25 cellular contexts compared by ENCODE assay signal in genomic region chr3:187076297-187076696, GRCh38.
DNase-seq lines count a peak whose midpoint lies in the region; ATAC-seq and TF ChIP-seq lines count a peak whose summit lies in the region.
"Had no signal": no experiment of that assay in that cellular context is flagged by ENCODE, and none has a peak within 500 bp of the region (broad histone marks: within the 10 kb centered on the region; RNA-seq: fewer than 3 reads in every experiment).

No MANE protein-coding gene starts in this region.

- no peak for ATAC-seq in activated naive CD8-positive, alpha-beta T cell treated with anti-CD3 and anti-CD28 coated beads, Interleukin-2, amount 50 U/mL, for 24 hours
- ATAC-seq: GM23338 had no signal

- H3K27me3 ChIP-seq in OCI-LY1 (ENCODE audit: insufficient read depth, low read length), result no peaks in the 10 kb centered on the region
- H3K27me3 ChIP-seq in suprapubic skin, result no peaks in the 10 kb centered on the region
- H3K27me3 ChIP-seq: ascending aorta, hepatocyte had no signal

- peaks cover 5% of the 10 kb centered on the region; the same call in 1 of the 2 replicates for H3F3A ChIP-seq in OCI-LY1 (ENCODE audit: insufficient read depth, low read length)

- H3K9ac ChIP-seq in OCI-LY1 (ENCODE audit: low read length), result no peak overlapping the region

- H4K20me1 ChIP-seq in OCI-LY1 (ENCODE audit: insufficient read depth, low read length), result no peaks in the 10 kb centered on the region

- no peak for DNase-seq in activated T-cell treated with anti-CD3 and anti-CD28 coated beads, Interleukin-2, amount 50 U/mL, for 24 hours
- DNase-seq in activated T-cell treated with anti-CD3 and anti-CD28 coated beads for 4 hours, result no peak
- DNase-seq in activated naive CD8-positive, alpha-beta T cell treated with anti-CD3 and anti-CD28 coated beads, Interleukin-2, amount 50 U/mL, for 24 hours, result no peak
- DNase-seq in progenitor cell of endocrine pancreas (ENCODE audit: low spot score, unreplicated experiment), result no peak
- no peak for DNase-seq in glomerular visceral epithelial cell (ENCODE audit: extremely low spot score)
- DNase-seq in RWPE1 (ENCODE audit: low spot score), result no peak
- DNase-seq in suprapubic skin (ENCODE audit: low spot score in 2 of 2), result no peak
- DNase-seq: activated CD4-positive, alpha-beta T cell treated with anti-CD3 and anti-CD28 coated beads, Interleukin-2, amount 10 ng/mL, durations not matched to agents 7 days and 5 days; activated CD8-positive, alpha-beta memory T cell treated with anti-CD3 and anti-CD28 coated beads, Interleukin-2, amount 50 U/mL, for 48 hours; AML-193; Caco-2; foreskin fibroblast; immature natural killer cell; NCI-H1092; NCI-H2029; NCI-H345; stimulated activated CD4-positive, alpha-beta T cell treated with anti-CD3 and anti-CD28 coated beads, Interleukin-1b, Interleukin-23, amount 100 ng/mL, for 48 hours; stimulated activated naive CD4-positive, alpha-beta T cell treated with Interleukin-2 at 50 U/mL for 16 hours; T-helper 1 cell; trophoblast cell had no signal

- TF ChIP-seq EP300 in suprapubic skin (IDR thresholded peaks at IDR 0.05), result no peak

- H3K9me2 ChIP-seq in OCI-LY1 (ENCODE audit: low read depth, low read length), result no peaks in the 10 kb centered on the region

- no peak overlapping the region for H2AFZ ChIP-seq in OCI-LY1 (ENCODE audit: low read length)
- H2AFZ ChIP-seq: GM23338, hepatocyte had no signal

- H3K4me1 ChIP-seq in OCI-LY1 (ENCODE audit: insufficient read depth, low read length, severe bottlenecking) (peaks cover 23% of the 10 kb centered on the region), suprapubic skin (no peaks in the 10 kb centered on the region)
- H3K4me1 ChIP-seq: ascending aorta, prostate gland had no signal

- H3K36me3 ChIP-seq in OCI-LY1 (ENCODE audit: insufficient read depth, low read length), result peaks cover 74% of the 10 kb centered on the region
- H3K36me3 ChIP-seq in suprapubic skin, result peaks cover 28% of the 10 kb centered on the region

- H3K79me2 ChIP-seq in OCI-LY1 (ENCODE audit: insufficient read depth, low read length), result no peaks in the 10 kb centered on the region
- H3K79me2 ChIP-seq: hepatocyte had no signal

- no peaks in the 10 kb centered on the region for H3K27me3 Mint-ChIP-seq in activated T-cell treated with anti-CD3 and anti-CD28 coated beads, Interleukin-2, amount 50 U/mL, for 24 hours
- no peaks in the 10 kb centered on the region for H3K27me3 Mint-ChIP-seq in activated naive CD8-positive, alpha-beta T cell treated with anti-CD3 and anti-CD28 coated beads, Interleukin-2, amount 50 U/mL, for 24 hours
- no peaks in the 10 kb centered on the region for H3K27me3 Mint-ChIP-seq in progenitor cell of endocrine pancreas
- H3K27me3 Mint-ChIP-seq: activated CD4-positive, alpha-beta T cell treated with anti-CD3 and anti-CD28 coated beads, Interleukin-2, amount 10 ng/mL, durations not matched to agents 7 days and 5 days had no signal

- POLR2A ChIA-PET in RWPE1 (lab: Yijun Ruan, JAX; ENCODE audit: low non-redundant PET), result no interaction called here

- peaks cover 84% of the 10 kb centered on the region for H3K36me3 Mint-ChIP-seq in activated T-cell treated with anti-CD3 and anti-CD28 coated beads, Interleukin-2, amount 50 U/mL, for 24 hours (ENCODE audit: low read depth)
- H3K36me3 Mint-ChIP-seq in activated naive CD8-positive, alpha-beta T cell treated with anti-CD3 and anti-CD28 coated beads, Interleukin-2, amount 50 U/mL, for 24 hours (ENCODE audit: low read depth), result peaks cover 48% of the 10 kb centered on the region
- H3K36me3 Mint-ChIP-seq in progenitor cell of endocrine pancreas (ENCODE audit: insufficient read depth), result peaks cover 16% of the 10 kb centered on the region

- H3K9me3 Mint-ChIP-seq in activated T-cell treated with anti-CD3 and anti-CD28 coated beads, Interleukin-2, amount 50 U/mL, for 24 hours, result no peaks in the 10 kb centered on the region
- H3K9me3 Mint-ChIP-seq in activated naive CD8-positive, alpha-beta T cell treated with anti-CD3 and anti-CD28 coated beads, Interleukin-2, amount 50 U/mL, for 24 hours, result no peaks in the 10 kb centered on the region
- H3K9me3 Mint-ChIP-seq in progenitor cell of endocrine pancreas (ENCODE audit: low read depth), result no peaks in the 10 kb centered on the region
- H3K9me3 Mint-ChIP-seq: activated CD4-positive, alpha-beta T cell treated with anti-CD3 and anti-CD28 coated beads, Interleukin-2, amount 10 ng/mL, durations not matched to agents 7 days and 5 days; GM23338; immature natural killer cell had no signal

- H3K4me2 ChIP-seq in OCI-LY1 (ENCODE audit: low read length), result no peak overlapping the region
- H3K4me2 ChIP-seq: GM23338, hepatocyte had no signal

- no peak overlapping the region for H3K4me3 ChIP-seq in OCI-LY1 (ENCODE audit: low read depth, low read length, poor library complexity, severe bottlenecking)
- no peak overlapping the region for H3K4me3 ChIP-seq in suprapubic skin
- H3K4me3 ChIP-seq: ascending aorta, GM23338, hepatocyte, prostate gland had no signal

- no peak for TF ChIP-seq POLR2A in suprapubic skin (IDR thresholded peaks at IDR 0.05)

- peaks cover 12% of the 10 kb centered on the region for H3K4me1 Mint-ChIP-seq in activated T-cell treated with anti-CD3 and anti-CD28 coated beads, Interleukin-2, amount 50 U/mL, for 24 hours (ENCODE audit: low read depth)
- peaks cover 4% of the 10 kb centered on the region for H3K4me1 Mint-ChIP-seq in activated naive CD8-positive, alpha-beta T cell treated with anti-CD3 and anti-CD28 coated beads, Interleukin-2, amount 50 U/mL, for 24 hours
- no peaks in the 10 kb centered on the region for H3K4me1 Mint-ChIP-seq in progenitor cell of endocrine pancreas (ENCODE audit: low read depth)

- H3K9me3 ChIP-seq in OCI-LY1 (ENCODE audit: low read length) (no peaks in the 10 kb centered on the region), suprapubic skin (no peaks in the 10 kb centered on the region)
- H3K9me3 ChIP-seq: ascending aorta, Caco-2, prostate gland had no signal

- CTCF ChIA-PET in RWPE1 (lab: Yijun Ruan, JAX), result no interaction called here

- WGBS in suprapubic skin, result 97% methylated on average over 6 of the region's 6 CpGs

- H3K27ac Mint-ChIP-seq in activated T-cell treated with anti-CD3 and anti-CD28 coated beads, Interleukin-2, amount 50 U/mL, for 24 hours, result peak overlapping the region; percentile 84
- peak overlapping the region; percentile 67 for H3K27ac Mint-ChIP-seq in activated naive CD8-positive, alpha-beta T cell treated with anti-CD3 and anti-CD28 coated beads, Interleukin-2, amount 50 U/mL, for 24 hours
- H3K27ac Mint-ChIP-seq in progenitor cell of endocrine pancreas, result peak overlapping the region; percentile 65
- H3K27ac Mint-ChIP-seq: GM23338 had no signal

- TF ChIP-seq CTCF in OCI-LY1 (IDR thresholded peaks at IDR 0.05; ENCODE audit: low read length) (no peak), progenitor cell of endocrine pancreas (IDR thresholded peaks at IDR 0.05; ENCODE audit: unreplicated experiment) (no peak), RWPE1 (conservative IDR thresholded peaks at IDR 0.05; ENCODE audit: low read depth) (no peak), suprapubic skin (IDR thresholded peaks at IDR 0.05) (no peak)

- H3K27ac ChIP-seq in OCI-LY1 (ENCODE audit: low read depth, low read length, poor library complexity, severe bottlenecking) (peak overlapping the region; percentile 15), RWPE1 (no peak overlapping the region), suprapubic skin (no peak overlapping the region)
- H3K27ac ChIP-seq: ascending aorta, hepatocyte, prostate gland had no signal

- H3K4me3 Mint-ChIP-seq in activated T-cell treated with anti-CD3 and anti-CD28 coated beads, Interleukin-2, amount 50 U/mL, for 24 hours, result no peak overlapping the region
- H3K4me3 Mint-ChIP-seq in activated naive CD8-positive, alpha-beta T cell treated with anti-CD3 and anti-CD28 coated beads, Interleukin-2, amount 50 U/mL, for 24 hours, result no peak overlapping the region
- no peak overlapping the region for H3K4me3 Mint-ChIP-seq in progenitor cell of endocrine pancreas (ENCODE audit: low read depth)
- H3K4me3 Mint-ChIP-seq: activated CD4-positive, alpha-beta T cell treated with anti-CD3 and anti-CD28 coated beads, Interleukin-2, amount 10 ng/mL, durations not matched to agents 7 days and 5 days; GM23338; immature natural killer cell had no signal
